In genomic region chr6:34237316-34237721, GRCh38 we compare ENCODE assay signal across 1 cellular context.
TF ChIP-seq lines count a peak whose summit lies in the region.

No MANE protein-coding gene starts in this region.

TF ChIP-seq in HCT116, 20 proteins besides CTCF, POLR2A, EP300 and RAD21 (continued from another document):
- TF ChIP-seq, protein P1, sequence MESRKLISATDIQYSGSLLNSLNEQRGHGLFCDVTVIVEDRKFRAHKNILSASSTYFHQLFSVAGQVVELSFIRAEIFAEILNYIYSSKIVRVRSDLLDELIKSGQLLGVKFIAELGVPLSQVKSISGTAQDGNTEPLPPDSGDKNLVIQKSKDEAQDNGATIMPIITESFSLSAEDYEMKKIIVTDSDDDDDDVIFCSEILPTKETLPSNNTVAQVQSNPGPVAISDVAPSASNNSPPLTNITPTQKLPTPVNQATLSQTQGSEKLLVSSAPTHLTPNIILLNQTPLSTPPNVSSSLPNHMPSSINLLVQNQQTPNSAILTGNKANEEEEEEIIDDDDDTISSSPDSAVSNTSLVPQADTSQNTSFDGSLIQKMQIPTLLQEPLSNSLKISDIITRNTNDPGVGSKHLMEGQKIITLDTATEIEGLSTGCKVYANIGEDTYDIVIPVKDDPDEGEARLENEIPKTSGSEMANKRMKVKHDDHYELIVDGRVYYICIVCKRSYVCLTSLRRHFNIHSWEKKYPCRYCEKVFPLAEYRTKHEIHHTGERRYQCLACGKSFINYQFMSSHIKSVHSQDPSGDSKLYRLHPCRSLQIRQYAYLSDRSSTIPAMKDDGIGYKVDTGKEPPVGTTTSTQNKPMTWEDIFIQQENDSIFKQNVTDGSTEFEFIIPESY (IDR thresholded peaks at IDR 0.05; ENCODE audit: extremely low read depth, insufficient replicate concordance, low read length): no peak
- TF ChIP-seq EZH2phosphoT487 (IDR thresholded peaks at IDR 0.05; ENCODE audit: borderline replicate concordance) (no peak), FOSL1 (IDR thresholded peaks at IDR 0.05; ENCODE audit: low read depth) (no peak), TCF7L2 (IDR thresholded peaks at IDR 0.05; ENCODE audit: borderline replicate concordance, extremely low read depth, insufficient read depth, insufficient read length) (no peak), CEBPB (IDR thresholded peaks at IDR 0.05; ENCODE audit: low read depth) (no peak), POLR2AphosphoS5 (IDR thresholded peaks at IDR 0.05; ENCODE audit: low read depth, low read length) (no peak)
- TF ChIP-seq, protein P2, sequence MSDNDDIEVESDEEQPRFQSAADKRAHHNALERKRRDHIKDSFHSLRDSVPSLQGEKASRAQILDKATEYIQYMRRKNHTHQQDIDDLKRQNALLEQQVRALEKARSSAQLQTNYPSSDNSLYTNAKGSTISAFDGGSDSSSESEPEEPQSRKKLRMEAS (IDR thresholded peaks at IDR 0.05): no peak
